ENCODE assay signal across 8 cellular contexts in the genomic region with DNA sequence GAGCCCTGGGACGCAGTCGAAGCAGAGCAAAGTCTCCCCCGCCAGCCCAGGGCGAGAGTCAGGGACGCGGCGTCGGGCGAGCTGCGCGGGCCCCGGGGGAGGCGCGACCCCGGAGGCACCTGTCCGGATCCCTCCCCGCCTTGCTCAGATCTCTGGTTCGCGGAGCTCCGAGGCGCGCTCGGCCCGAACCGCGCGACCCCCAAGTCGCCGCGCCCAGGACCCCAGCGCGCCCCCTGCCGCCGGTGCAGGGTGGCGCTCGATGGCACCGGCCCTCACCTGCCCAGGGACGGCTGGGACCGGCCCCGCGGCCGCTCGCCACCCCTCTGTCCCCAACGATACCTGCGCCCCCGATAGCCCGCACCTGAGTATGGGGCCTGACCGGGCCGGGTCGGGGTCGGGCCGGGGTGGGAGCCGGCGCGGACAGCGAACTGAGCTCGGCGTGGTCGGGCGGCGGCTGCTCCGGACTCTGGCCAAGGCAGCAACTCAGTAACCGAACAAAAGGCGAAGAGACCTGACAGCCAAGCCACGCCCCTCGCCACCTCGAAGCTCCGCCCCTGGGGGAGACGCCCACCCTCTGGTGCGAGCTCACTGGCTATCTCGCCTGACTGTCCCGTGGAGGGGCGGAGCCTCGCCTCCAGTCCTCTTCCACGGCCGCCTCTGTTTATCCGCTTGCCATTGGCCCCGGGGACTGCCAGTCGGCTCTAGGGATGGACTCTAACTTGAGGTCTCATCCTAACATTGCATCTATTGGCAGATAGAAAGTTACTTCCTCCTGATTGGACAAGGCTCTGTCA. TPM values are rescaled to one million over a fixed set of nuclear protein-coding genes. Genes with fewer than 3 reads are reported as not detected.
DNase-seq lines count a peak whose midpoint lies in the region; ATAC-seq and TF ChIP-seq lines count a peak whose summit lies in the region.

Gene JUP (minus strand): TSS at position 485 of the 794 bp plus-strand sequence. CDS start 14,857 bp downstream, outside the sequence.

- no peaks in the 10 kb centered on the region for H3K9me2 ChIP-seq in OCI-LY7 (ENCODE audit: insufficient read depth, low read length)

- POLR2A ChIA-PET in OCI-LY7 (lab: Charles Lee) = interaction anchor here (0.6 to 1.4 kb wide), 2 partner anchors 55 to 98 kb away, joined by 3 to 4 read pairs; partner anchors contain the start of gene EIF1

- H3K36me3 ChIP-seq in BE2C (no peaks in the 10 kb centered on the region), OCI-LY7 (ENCODE audit: insufficient read depth, low read length) (no peaks in the 10 kb centered on the region)

- no peaks in the 10 kb centered on the region for H3K79me2 ChIP-seq in OCI-LY7 (ENCODE audit: insufficient read depth, low read depth, low read length)

- ATAC-seq in GM19438 (IDR thresholded peaks at IDR 0.05; ENCODE audit: low read depth, unreplicated experiment) = peak; percentile 66

- no peaks in the 10 kb centered on the region for H4K20me1 ChIP-seq in OCI-LY7 (ENCODE audit: insufficient read depth, low read length)

- DNase-seq in BE2C = peak; percentile 100
- peak; percentile 97 for DNase-seq in HuH-7.5 (ENCODE audit: low spot score)
- peak; percentile 99 for DNase-seq in OCI-LY7 (ENCODE audit: low spot score)
- peak; percentile 91 for DNase-seq in activated T-cell treated with anti-CD3 and anti-CD28 coated beads, Interleukin-2, amount 50 U/mL, for 1 hour
- peak; percentile 100 for DNase-seq in epithelial cell of esophagus (ENCODE audit: low read depth)
- DNase-seq in middle frontal gyrus (ENCODE audit: extremely low spot score, low spot score) = peak; percentile 99
- DNase-seq in stimulated activated CD8-positive, alpha-beta memory T cell treated with anti-CD3 and anti-CD28 coated beads, Interleukin-2, amount 100 ng/mL, for 1 hour (ENCODE audit: low read depth in 2 of 2) = peak; percentile 71 to 75

- intact Hi-C loops in OCI-LY7 (cut with micrococcal nuclease; ENCODE audit: unreplicated experiment) = no loop called here

- peak; percentile 46 for TF ChIP-seq CTCF in BE2C (IDR thresholded peaks at IDR 0.05; ENCODE audit: low read depth, low read length)
- peak; percentile 80 for TF ChIP-seq CTCF in OCI-LY7 (conservative IDR thresholded peaks at IDR 0.05; ENCODE audit: low read length)
- no peak for TF ChIP-seq CTCF in epithelial cell of esophagus (IDR thresholded peaks at IDR 0.05; ENCODE audit: insufficient read depth, low read depth, low read length, missing control alignments)

- H3K4me3 ChIP-seq in BE2C (ENCODE audit: low read depth, low read length) (peak within 1 kb of the TSS; percentile 61), OCI-LY7 (ENCODE audit: low read depth, low read length, poor library complexity, severe bottlenecking) (peak within 1 kb of the TSS; percentile 60), epithelial cell of esophagus (ENCODE audit: low read length) (peak within 1 kb of the TSS; percentile 98)

- H3K27ac ChIP-seq in OCI-LY7 (ENCODE audit: low read depth, low read length, poor library complexity, severe bottlenecking) = peak within 1 kb of the TSS; percentile 36

- no TSS peak for BruUV-seq in OCI-LY7 (replicated peaks; lab: Mats Ljungman, UMichigan)

- CTCF ChIA-PET in OCI-LY7 (lab: Charles Lee; ENCODE audit: unreplicated experiment) = interaction anchor here (0.5 to 1.5 kb wide), 3 partner anchors 8 to 296 kb away, joined by 3 to 7 read pairs (median 3); no protein-coding TSS in a partner anchor

- H3K4me1 ChIP-seq in BE2C = peaks cover 7% of the 10 kb centered on the region
- peaks cover 24% of the 10 kb centered on the region for H3K4me1 ChIP-seq in OCI-LY7 (ENCODE audit: insufficient read depth, low read length, poor library complexity, severe bottlenecking)

- peak within 1 kb of the TSS; percentile 48; the same call in 1 of the 2 replicates for H2AFZ ChIP-seq in OCI-LY7 (ENCODE audit: low read length)

- H3K4me2 ChIP-seq in OCI-LY7 (ENCODE audit: low read length) = peak within 1 kb of the TSS; percentile 72

- no peaks in the 10 kb centered on the region for H3K27me3 ChIP-seq in BE2C

- H3K9me3 ChIP-seq in BE2C = no peaks in the 10 kb centered on the region
- no peaks in the 10 kb centered on the region for H3K9me3 ChIP-seq in OCI-LY7 (ENCODE audit: low read length)

RNA-seq across cellular contexts. Expression of gene JUP, which starts in this region (rescaled TPM):
- polyA plus RNA-seq in BE2C (2012; ENCODE audit: insufficient read depth, insufficient read length, low read depth) = 267 TPM
- 29.9 and 40.5 TPM in 2 replicates for total RNA-seq in OCI-LY7 (2014; rRNA removed; shearing (Covaris generic))
- 62.0 and 69.3 TPM in 2 replicates for total RNA-seq in OCI-LY7 (2022)

Comparison
In these comparisons a context has a peak if more than half of its experiments do, and no peak if none do; other contexts are left out.
1. Peak in every context shown above with its lines: DNase-seq, ATAC-seq, H3K4me3 ChIP-seq and H3K27ac ChIP-seq.